In the genomic region with DNA sequence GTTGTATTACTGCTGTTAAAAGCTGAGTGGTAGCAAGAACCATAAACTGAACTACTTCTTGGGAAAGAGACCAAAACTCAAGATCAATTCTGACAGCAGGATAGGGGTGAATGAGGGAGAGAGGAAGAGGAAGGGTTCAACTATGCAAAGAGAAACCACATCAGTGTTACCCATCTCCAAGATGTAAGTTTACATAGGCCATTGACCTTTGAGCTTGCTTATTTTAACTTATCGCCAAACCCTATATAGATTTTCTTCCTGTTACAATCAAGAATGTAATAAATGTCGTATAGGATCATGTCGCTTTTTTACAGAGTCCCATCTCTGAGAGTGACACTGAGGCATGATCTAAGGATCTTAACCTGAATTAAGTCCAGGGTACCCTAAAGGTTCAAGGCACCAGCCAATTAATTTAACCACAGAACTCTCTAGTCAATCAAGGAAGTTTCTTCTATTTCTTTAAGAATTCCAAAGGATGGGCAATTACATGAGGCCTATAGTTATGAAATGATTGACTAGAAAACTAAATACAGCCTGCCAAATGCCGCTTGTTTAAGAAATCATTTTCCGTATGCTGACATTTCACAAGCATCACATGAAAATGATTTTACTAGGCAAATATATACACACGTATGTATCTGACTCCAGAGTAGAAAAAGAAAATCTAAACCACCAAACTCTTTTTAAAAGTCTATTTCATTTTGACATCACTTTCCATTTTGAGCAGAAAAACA, we compare ENCODE assay signal across 17 cellular contexts. TPM values are rescaled to one million over a fixed set of nuclear protein-coding genes. Genes with fewer than 3 reads are reported as not detected.
DNase-seq lines count a peak whose midpoint lies in the region; ATAC-seq, FAIRE-seq and TF ChIP-seq lines count a peak whose summit lies in the region.
"Had no signal": no experiment of that assay in that cellular context is flagged by ENCODE, and none has a peak within 500 bp of the region (broad histone marks: within the 10 kb centered on the region; RNA-seq: fewer than 3 reads in every experiment).

No MANE protein-coding gene starts in this region.

- dilution Hi-C loops in endothelial cell of umbilical vein (cut with MboI; ENCODE audit: extremely low pct_ligation_motif_present, low sequenced_read_pairs): loop anchor here (25.0 kb wide), 1 partner anchor 338 kb away; no protein-coding TSS in a partner anchor

- ATAC-seq in heart left ventricle (no peak), right cardiac atrium (no peak), upper lobe of right lung (no peak)
- ATAC-seq: activated CD4-positive, alpha-beta T cell treated with anti-CD3 and anti-CD28 coated beads for 36 hours had no signal

- TF ChIP-seq POLR2A in heart left ventricle (IDR thresholded peaks at IDR 0.05) (no peak), endothelial cell of umbilical vein (IDR thresholded peaks at IDR 0.05; ENCODE audit: low read depth, low read length) (no peak)

- H3K4me1 ChIP-seq in heart left ventricle (peaks cover 12 to 93% (median 80%) of the 10 kb centered on the region in 12 donors), right cardiac atrium (ENCODE audit: control insufficient read depth, insufficient read depth, low read length) (peaks cover 4% of the 10 kb centered on the region), endothelial cell of umbilical vein (ENCODE audit: control insufficient read depth, extremely low read depth, insufficient read depth, low read length) (peaks cover 99% of the 10 kb centered on the region), muscle layer of duodenum (ENCODE audit: control insufficient read depth in 1 of 2, insufficient read depth in 2 of 2, low read length in 2 of 2) (peaks cover 40 to 43% of the 10 kb centered on the region in 2 donors), upper lobe of right lung (peaks cover 32% of the 10 kb centered on the region)

- H3K9me3 ChIP-seq in heart left ventricle: no peaks in the 10 kb centered on the region
- no peaks in the 10 kb centered on the region for H3K9me3 ChIP-seq in right cardiac atrium (ENCODE audit: control insufficient read depth, low read length)
- no peaks in the 10 kb centered on the region for H3K9me3 ChIP-seq in endothelial cell of umbilical vein (replicated peaks; ENCODE audit: control insufficient read depth, insufficient read depth, low read length)
- no peaks in the 10 kb centered on the region for H3K9me3 ChIP-seq in muscle layer of duodenum (ENCODE audit: control insufficient read depth in 1 of 2, low read length in 2 of 2)
- no peaks in the 10 kb centered on the region for H3K9me3 ChIP-seq in upper lobe of right lung
- H3K9me3 ChIP-seq in MG63: no peaks in the 10 kb centered on the region

- POLR2A ChIA-PET in endothelial cell of umbilical vein (lab: Charles Lee): interaction anchor here (1.1 to 4.2 kb wide), 4 partner anchors 8 to 51 kb away, joined by 5 to 15 read pairs (median 8); no protein-coding TSS in a partner anchor

- peak overlapping the region; percentile 94 for H3K4me2 ChIP-seq in endothelial cell of umbilical vein (ENCODE audit: insufficient read depth, low read length)

- no peaks in the 10 kb centered on the region for H3K9me1 ChIP-seq in endothelial cell of umbilical vein (replicated peaks; ENCODE audit: control insufficient read depth, extremely low read depth, insufficient read depth, low read length)

- H3K4me3 ChIP-seq in heart left ventricle (no peak overlapping the region), right cardiac atrium (ENCODE audit: low read length) (no peak overlapping the region), endothelial cell of umbilical vein (replicated peaks in 1 of 3; ENCODE audit: insufficient read depth in 1 of 3, low read depth in 1 of 3, low read length in 3 of 3) (peak overlapping the region in 1 of 3 experiments; percentile 3), muscle layer of duodenum (ENCODE audit: low read depth in 1 of 2, low read length in 2 of 2) (no peak overlapping the region), upper lobe of right lung (no peak overlapping the region), MG63 (no peak overlapping the region)
- H3K4me3 ChIP-seq: GM12878, SK-N-MC had no signal

- 72 to 84% (median 83%) methylated on average over 6 of the region's 6 CpGs for WGBS in heart left ventricle, 4 donors
- WGBS in right cardiac atrium: 83% methylated on average over 6 of the region's 6 CpGs

- FAIRE-seq in endothelial cell of umbilical vein (lab: Jason Lieb, UNC): no peak
- FAIRE-seq: frontal cortex, GM12878, H1 had no signal

- DNase-seq in heart left ventricle (no peak), right cardiac atrium (no peak), endothelial cell of umbilical vein (ENCODE audit: low read depth, low spot score) (peak; percentile 12), upper lobe of right lung (no peak), MG63 (no peak), retina (no peak)
- DNase-seq in stimulated activated CD4-positive, alpha-beta T cell treated with anti-CD3 and anti-CD28 coated beads, Interleukin-4, amount 100 ng/mL, for 24 hours: no peak
- DNase-seq: 8988T; activated CD4-positive, alpha-beta T cell treated with anti-CD3 and anti-CD28 coated beads for 36 hours; NCI-H1436 treated with DMSO at 0.1 percent for 48 hours; NCI-H774 had no signal

- BruUV-seq in endothelial cell of umbilical vein (replicated peaks; lab: Mats Ljungman, UMichigan): no TSS peak

- peaks cover 24% of the 10 kb centered on the region for H4K20me1 ChIP-seq in endothelial cell of umbilical vein (replicated peaks; ENCODE audit: control insufficient read depth, extremely low read depth, insufficient read depth, low read length)

- TF ChIP-seq CTCF in heart left ventricle (IDR thresholded peaks at IDR 0.05): no peak
- no peak for TF ChIP-seq CTCF in endothelial cell of umbilical vein (IDR thresholded peaks at IDR 0.05; ENCODE audit: extremely low read depth in 1 of 2, insufficient read depth in 1 of 2, low read depth in 1 of 2, low read length in 2 of 2)
- no peak for TF ChIP-seq CTCF in upper lobe of right lung (IDR thresholded peaks at IDR 0.05)

- H3K9ac ChIP-seq in endothelial cell of umbilical vein (replicated peaks; ENCODE audit: extremely low read depth, insufficient read depth, low read length): peak overlapping the region; percentile 66

- intact Hi-C loops in heart left ventricle (cut with DNase I): loop anchor here in 1 of 10 donors (5.0 kb wide), 1 partner anchor 193 kb away; no protein-coding TSS in a partner anchor
- intact Hi-C loops in right cardiac atrium (cut with DNase I): no loop called here
- intact Hi-C loops in endothelial cell of umbilical vein (cut with micrococcal nuclease): no loop called here
- intact Hi-C loops in upper lobe of right lung (cut with DNase I): no loop called here

- H3K36me3 ChIP-seq in heart left ventricle: peaks cover 0 to 41% (median 11%) of the 10 kb centered on the region in 9 donors
- H3K36me3 ChIP-seq in endothelial cell of umbilical vein (ENCODE audit: control insufficient read depth in 2 of 2, extremely low read depth in 1 of 2, insufficient read depth in 2 of 2, low read length in 2 of 2): peaks cover 15 to 62% of the 10 kb centered on the region in 2 experiments
- H3K36me3 ChIP-seq in muscle layer of duodenum (ENCODE audit: control insufficient read depth in 1 of 2, insufficient read depth in 2 of 2, low read length in 2 of 2): peaks cover 23 to 24% of the 10 kb centered on the region in 2 donors
- H3K36me3 ChIP-seq in upper lobe of right lung: peaks cover 17% of the 10 kb centered on the region
- peaks cover 84% of the 10 kb centered on the region for H3K36me3 ChIP-seq in MG63

- H3K27ac ChIP-seq in heart left ventricle: peak overlapping the region; percentile 12 to 99 (median 78)
- H3K27ac ChIP-seq in right cardiac atrium (ENCODE audit: low read length): no peak overlapping the region
- peak overlapping the region; percentile 83 for H3K27ac ChIP-seq in endothelial cell of umbilical vein (ENCODE audit: insufficient read depth, low read depth, low read length)
- H3K27ac ChIP-seq in muscle layer of duodenum (ENCODE audit: low read length): peak overlapping the region; percentile 79
- H3K27ac ChIP-seq in upper lobe of right lung: peak overlapping the region; percentile 60
- H3K27ac ChIP-seq: SK-N-MC had no signal

- H3K79me2 ChIP-seq in endothelial cell of umbilical vein (ENCODE audit: control insufficient read depth, insufficient read depth, low read length): peaks cover 100% of the 10 kb centered on the region

- CTCF ChIA-PET in endothelial cell of umbilical vein (lab: Charles Lee): interaction anchor here (0.8 to 2.1 kb wide), 12 partner anchors 8 to 884 kb away, joined by 3 to 13 read pairs (median 6); no protein-coding TSS in a partner anchor

- no peaks in the 10 kb centered on the region for H3K27me3 ChIP-seq in heart left ventricle
- no peaks in the 10 kb centered on the region for H3K27me3 ChIP-seq in right cardiac atrium (ENCODE audit: control insufficient read depth, insufficient read depth)
- H3K27me3 ChIP-seq in endothelial cell of umbilical vein (ENCODE audit: control insufficient read depth in 2 of 2, insufficient read depth in 2 of 2, low read length in 2 of 2): no peaks in the 10 kb centered on the region
- H3K27me3 ChIP-seq in muscle layer of duodenum (ENCODE audit: low read depth, low read length): no peaks in the 10 kb centered on the region
- no peaks in the 10 kb centered on the region for H3K27me3 ChIP-seq in upper lobe of right lung
- H3K27me3 ChIP-seq in MG63: no peaks in the 10 kb centered on the region

- no peak overlapping the region for H2AFZ ChIP-seq in endothelial cell of umbilical vein (ENCODE audit: low read depth, low read length)

TF ChIP-seq in endothelial cell of umbilical vein, 7 proteins besides CTCF, POLR2A, EP300 and RAD21 (continues in another document):
- no peak for TF ChIP-seq GATA2 (IDR thresholded peaks at IDR 0.05; ENCODE audit: insufficient read depth, insufficient read length, low read depth, low read length)
- TF ChIP-seq POLR2AphosphoS5 (IDR thresholded peaks at IDR 0.05; ENCODE audit: insufficient read depth, low read depth, low read length): no peak
- no peak for TF ChIP-seq JUN (IDR thresholded peaks at IDR 0.05; ENCODE audit: borderline replicate concordance, insufficient read depth, insufficient read length, low read depth)
- TF ChIP-seq MYC (IDR thresholded peaks at IDR 0.05; ENCODE audit: low read depth, low read length): no peak

RNA-seq across cellular contexts. Expression of a gene that starts 11.8 kb away (rescaled TPM):
- 10 to 100 TPM; 16.8 to 40.1 (median 30.2) TPM for total RNA-seq in heart left ventricle
- polyA plus RNA-seq in heart left ventricle: 10 to 100 TPM; 17.1 to 30.6 TPM
- total RNA-seq in right cardiac atrium: 10 to 100 TPM in 3 of 4 donors, 1 to 10 TPM in 1; 9.1 to 32.7 (median 16.1) TPM
- 16.4 TPM for polyA plus RNA-seq in right cardiac atrium
- total RNA-seq in endothelial cell of umbilical vein: 132 and 158 TPM in 2 replicates
- 53.3 and 57.1 TPM in 2 replicates for polyA plus RNA-seq in endothelial cell of umbilical vein
- 107 and 123 TPM in 2 replicates for polyA plus RNA-seq in endothelial cell of umbilical vein (2011; cell fraction: cytosol; rRNA removed)
- polyA plus RNA-seq in endothelial cell of umbilical vein (2011; cell fraction: nucleus; rRNA removed): 175 and 179 TPM in 2 replicates
- 190 and 258 TPM in 2 replicates for polyA plus RNA-seq in endothelial cell of umbilical vein (2012)
- 260 and 272 TPM in 2 replicates for polyA minus RNA-seq in endothelial cell of umbilical vein
- polyA minus RNA-seq in endothelial cell of umbilical vein (2011; cell fraction: cytosol; rRNA and poly(A)+ RNA removed): 15.0 TPM
- polyA minus RNA-seq in endothelial cell of umbilical vein (2011; cell fraction: nucleus; rRNA and poly(A)+ RNA removed): 211 and 223 TPM in 2 replicates
- total RNA-seq in upper lobe of right lung: 32.6 TPM
- 55.5 and 87.8 TPM in 2 replicates for total RNA-seq in MG63 (2014; rRNA removed; shearing (Covaris generic); ENCODE audit: low replicate concordance)
- total RNA-seq: activated CD4-positive, alpha-beta T cell treated with anti-CD3 and anti-CD28 coated beads for 36 hours; activated T-helper 1 cell treated with anti-CD3 and anti-CD28 coated beads, Interleukin-12 subunit alpha, Interleukin-12 subunit beta, Interleukin-2, Interleukin-4 antibody, amounts not matched to agents 30 ng/mL and 10 ng/mL and 1 ng/mL, durations not matched to agents 14 hours and 24 hours and 36 hours had no signal
